ENCODE assay signal across 20 cellular contexts in the genomic region with DNA sequence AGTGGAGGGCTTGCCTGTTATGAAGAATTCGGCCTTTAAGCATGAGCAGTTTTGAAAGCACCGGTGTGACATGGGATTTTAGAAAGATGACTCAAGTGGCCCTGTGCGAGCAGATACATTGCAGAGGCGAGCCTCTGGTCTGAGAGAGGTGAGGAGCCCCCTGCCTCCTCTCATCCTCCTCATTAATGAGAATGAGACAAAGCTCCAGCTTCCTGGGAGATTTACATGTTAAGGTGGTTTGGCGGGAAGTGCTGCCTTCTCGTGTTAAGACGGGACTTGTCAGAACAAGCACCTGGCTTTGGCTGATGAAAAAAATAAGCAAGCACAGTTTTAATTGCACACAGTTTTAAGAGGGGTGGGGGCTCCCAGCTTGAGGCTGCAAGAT.
DNase-seq lines count a peak whose midpoint lies in the region; FAIRE-seq and TF ChIP-seq lines count a peak whose summit lies in the region.
"Had no signal": no experiment of that assay in that cellular context is flagged by ENCODE, and none has a peak within 500 bp of the region (broad histone marks: within the 10 kb centered on the region; RNA-seq: fewer than 3 reads in every experiment).

No MANE protein-coding gene starts in this region.

- TF ChIP-seq CTCF in C4-2B (conservative IDR thresholded peaks at IDR 0.05), result no peak
- TF ChIP-seq CTCF in astrocyte (IDR thresholded peaks at IDR 0.05; ENCODE audit: insufficient read depth, low read depth, low read length), result no peak
- TF ChIP-seq CTCF in mesothelial cell of epicardium (IDR thresholded peaks at IDR 0.05; ENCODE audit: unreplicated experiment), result no peak
- TF ChIP-seq CTCF in BE2C (IDR thresholded peaks at IDR 0.05; ENCODE audit: low read depth, low read length), result no peak

- H3K9me3 Mint-ChIP-seq in astrocyte (ENCODE audit: unreplicated experiment), result peaks cover 12% of the 10 kb centered on the region
- peaks cover 19% of the 10 kb centered on the region for H3K9me3 Mint-ChIP-seq in mesothelial cell of epicardium
- H3K9me3 Mint-ChIP-seq in activated T-cell treated with anti-CD3 and anti-CD28 coated beads, Interleukin-2, amount 50 U/mL, for 24 hours, result no peaks in the 10 kb centered on the region
- H3K9me3 Mint-ChIP-seq: activated CD4-positive, alpha-beta memory T cell treated with anti-CD3 and anti-CD28 coated beads, Interleukin-2, amount 10 ng/mL, durations not matched to agents 7 days and 5 days had no signal

- H3K27ac ChIP-seq in C4-2B, result peak overlapping the region; percentile 53; the same call in 1 of the 2 replicates
- no peak overlapping the region for H3K27ac ChIP-seq in astrocyte (ENCODE audit: low read depth, low read length)
- H3K27ac ChIP-seq: dorsolateral prefrontal cortex, right atrium auricular region, stomach, uterus had no signal

- H3K36me3 ChIP-seq in astrocyte (ENCODE audit: insufficient read depth, low read length) (no peaks in the 10 kb centered on the region), BE2C (no peaks in the 10 kb centered on the region)
- H3K36me3 ChIP-seq: right atrium auricular region, stomach, uterus had no signal

- peak overlapping the region; percentile 62 for H3K4me2 ChIP-seq in astrocyte (ENCODE audit: low read length)

- H3K27me3 ChIP-seq in astrocyte (ENCODE audit: insufficient read depth, low read length) (peaks cover 16% of the 10 kb centered on the region), BE2C (peaks cover 14% of the 10 kb centered on the region)
- H3K27me3 ChIP-seq: dorsolateral prefrontal cortex, right atrium auricular region, stomach, uterus had no signal

- peak overlapping the region; percentile 36 for H2AFZ ChIP-seq in astrocyte (ENCODE audit: low read depth, low read length)

- no peaks in the 10 kb centered on the region for H3K79me2 ChIP-seq in astrocyte (ENCODE audit: insufficient read depth, low read length)

- peak overlapping the region; percentile 84 for H3K27ac Mint-ChIP-seq in astrocyte (ENCODE audit: unreplicated experiment)
- peak overlapping the region; percentile 63 for H3K27ac Mint-ChIP-seq in mesothelial cell of epicardium
- no peak overlapping the region for H3K27ac Mint-ChIP-seq in activated T-cell treated with anti-CD3 and anti-CD28 coated beads, Interleukin-2, amount 50 U/mL, for 24 hours
- H3K27ac Mint-ChIP-seq: activated CD4-positive, alpha-beta memory T cell treated with anti-CD3 and anti-CD28 coated beads, Interleukin-2, amount 10 ng/mL, durations not matched to agents 7 days and 5 days; activated naive CD8-positive, alpha-beta T cell treated with anti-CD3 and anti-CD28 coated beads, Interleukin-2, amount 10 ng/mL, durations not matched to agents 7 days and 5 days had no signal

- FAIRE-seq in astrocyte (lab: Jason Lieb, UNC), result no peak
- FAIRE-seq: G401.6, GM12878 had no signal

- H3K4me1 ChIP-seq in astrocyte (ENCODE audit: insufficient read depth, low read length) (peaks cover 15% of the 10 kb centered on the region), BE2C (no peaks in the 10 kb centered on the region)
- H3K4me1 ChIP-seq: uterus had no signal

- H4K20me1 ChIP-seq in astrocyte (ENCODE audit: insufficient read depth, low read length), result no peaks in the 10 kb centered on the region

- no peaks in the 10 kb centered on the region for H3K9me3 ChIP-seq in astrocyte (ENCODE audit: insufficient read depth, low read depth, low read length)
- no peaks in the 10 kb centered on the region for H3K9me3 ChIP-seq in BE2C
- H3K9me3 ChIP-seq: uterus had no signal

- H3K4me1 Mint-ChIP-seq in astrocyte (ENCODE audit: low read depth, unreplicated experiment) (peaks cover 46% of the 10 kb centered on the region), mesothelial cell of epicardium (peaks cover 20% of the 10 kb centered on the region)
- H3K4me1 Mint-ChIP-seq in activated T-cell treated with anti-CD3 and anti-CD28 coated beads, Interleukin-2, amount 50 U/mL, for 24 hours (ENCODE audit: low read depth), result peaks cover 5% of the 10 kb centered on the region
- H3K4me1 Mint-ChIP-seq: activated CD4-positive, alpha-beta memory T cell treated with anti-CD3 and anti-CD28 coated beads, Interleukin-2, amount 10 ng/mL, durations not matched to agents 7 days and 5 days had no signal

- H3K36me3 Mint-ChIP-seq in astrocyte (ENCODE audit: low read depth, unreplicated experiment), result no peaks in the 10 kb centered on the region
- H3K36me3 Mint-ChIP-seq in mesothelial cell of epicardium, result no peaks in the 10 kb centered on the region
- no peaks in the 10 kb centered on the region for H3K36me3 Mint-ChIP-seq in activated T-cell treated with anti-CD3 and anti-CD28 coated beads, Interleukin-2, amount 50 U/mL, for 24 hours (ENCODE audit: low read depth)
- H3K36me3 Mint-ChIP-seq: activated naive CD8-positive, alpha-beta T cell treated with anti-CD3 and anti-CD28 coated beads, Interleukin-2, amount 10 ng/mL, durations not matched to agents 7 days and 5 days had no signal

- H3K9ac ChIP-seq in astrocyte (ENCODE audit: low read length), result peak overlapping the region; percentile 13

- DNase-seq in NCI-H1105 treated with DMSO at 0.1 percent for 48 hours (lab: John Stamatoyannopoulos, UW) (peak; percentile 47), astrocyte (ENCODE audit: low read depth) (no peak), mesothelial cell of epicardium (ENCODE audit: low spot score in 2 of 2, unreplicated experiment in 2 of 2) (no peak), NOMO-1 treated with dmso at 0.1 percent for 144 hours (lab: John Stamatoyannopoulos, UW; ENCODE audit: unreplicated experiment) (no peak), BE2C (no peak)
- DNase-seq in activated T-cell treated with anti-CD3 and anti-CD28 coated beads, Interleukin-2, amount 50 U/mL, for 24 hours, result no peak
- no peak for DNase-seq in activated naive CD4-positive, alpha-beta T cell treated with Interleukin-2 at 50 U/mL for 16 hours
- DNase-seq: activated CD4-positive, alpha-beta memory T cell treated with anti-CD3 and anti-CD28 coated beads, Interleukin-2, amount 10 ng/mL, durations not matched to agents 7 days and 5 days; activated naive CD8-positive, alpha-beta T cell treated with anti-CD3 and anti-CD28 coated beads, Interleukin-2, amount 10 ng/mL, durations not matched to agents 7 days and 5 days; activated T-cell treated with anti-CD3 and anti-CD28 coated beads, Interleukin-2, amount 50 U/mL, for 48 hours; dorsolateral prefrontal cortex; midbrain; NCI-H2081; stomach; T-helper 1 cell; uterus had no signal

- no peak overlapping the region for H3K4me3 Mint-ChIP-seq in astrocyte (ENCODE audit: unreplicated experiment)
- no peak overlapping the region for H3K4me3 Mint-ChIP-seq in mesothelial cell of epicardium
- H3K4me3 Mint-ChIP-seq in activated T-cell treated with anti-CD3 and anti-CD28 coated beads, Interleukin-2, amount 50 U/mL, for 24 hours, result no peak overlapping the region
- H3K4me3 Mint-ChIP-seq: activated CD4-positive, alpha-beta memory T cell treated with anti-CD3 and anti-CD28 coated beads, Interleukin-2, amount 10 ng/mL, durations not matched to agents 7 days and 5 days; activated naive CD8-positive, alpha-beta T cell treated with anti-CD3 and anti-CD28 coated beads, Interleukin-2, amount 10 ng/mL, durations not matched to agents 7 days and 5 days had no signal

- H3K4me3 ChIP-seq in astrocyte (ENCODE audit: insufficient read depth, low read depth, low read length), result no peak overlapping the region
- no peak overlapping the region for H3K4me3 ChIP-seq in BE2C (ENCODE audit: low read depth, low read length)
- H3K4me3 ChIP-seq: dorsolateral prefrontal cortex, GM12878, right atrium auricular region, stomach, uterus had no signal

- H3K27me3 Mint-ChIP-seq in astrocyte (ENCODE audit: low read depth, unreplicated experiment) (peaks cover 2% of the 10 kb centered on the region), mesothelial cell of epicardium (ENCODE audit: low read depth) (no peaks in the 10 kb centered on the region)
- no peaks in the 10 kb centered on the region for H3K27me3 Mint-ChIP-seq in activated T-cell treated with anti-CD3 and anti-CD28 coated beads, Interleukin-2, amount 50 U/mL, for 24 hours
- H3K27me3 Mint-ChIP-seq: activated CD4-positive, alpha-beta memory T cell treated with anti-CD3 and anti-CD28 coated beads, Interleukin-2, amount 10 ng/mL, durations not matched to agents 7 days and 5 days had no signal
